ENCODE assay signal across 11 cellular contexts in the genomic region with DNA sequence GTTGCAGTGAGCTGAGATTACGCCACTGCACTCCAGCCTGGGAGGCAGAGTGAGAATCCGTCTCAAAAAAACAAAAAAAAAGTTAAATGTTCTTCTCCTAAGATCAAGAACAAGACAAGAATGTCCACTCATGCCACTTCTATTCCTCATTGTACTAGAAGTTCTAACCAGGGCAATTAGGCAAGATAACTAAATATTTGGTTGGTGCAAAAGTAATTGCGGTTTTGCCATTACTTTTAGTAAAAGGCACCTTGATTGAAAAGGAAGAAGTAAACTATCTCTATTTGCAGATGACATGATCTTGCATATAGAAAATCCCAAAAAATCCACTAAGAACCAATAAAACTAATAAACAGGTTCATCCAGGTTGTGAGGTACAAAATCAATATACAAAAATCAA. TPM values are rescaled to one million over a fixed set of nuclear protein-coding genes. Genes with fewer than 3 reads are reported as not detected.
"Had no signal": no experiment of that assay in that cellular context is flagged by ENCODE, and none has a peak within 500 bp of the region (broad histone marks: within the 10 kb centered on the region; RNA-seq: fewer than 3 reads in every experiment).

No MANE protein-coding gene starts in this region.

- H3K9me3 ChIP-seq: HAP-1 had no signal

- H3K4me3 ChIP-seq: GM23248, HAP-1 had no signal

- H3K27ac ChIP-seq: GM23248 had no signal

- H3K36me3 Mint-ChIP-seq: IgD-negative memory B cell had no signal

- DNase-seq: GM23248, GOT3, H7, Kasumi-1, KG1 had no signal

- ATAC-seq: HCT116 had no signal

- FAIRE-seq: HTR-8/SVneo had no signal

- H2AFZ ChIP-seq: GM23248 had no signal

- H3K27ac Mint-ChIP-seq: IgD-negative memory B cell had no signal

- H3K4me1 Mint-ChIP-seq: IgD-negative memory B cell had no signal

- H3K36me3 ChIP-seq: HAP-1 had no signal

- H3K9ac ChIP-seq: GM23248 had no signal

- H3K4me3 Mint-ChIP-seq: IgD-negative memory B cell had no signal

RNA-seq across cellular contexts. Expression of a gene that starts 24.0 kb away (rescaled TPM):
- total RNA-seq: H4, HT-29 had no signal
- polyA plus RNA-seq: GM23248, IgD-negative memory B cell had no signal

RNA-seq across cellular contexts. Expression of a gene that starts 46.4 kb away (rescaled TPM):
- total RNA-seq: GM23248, H4, HT-29 had no signal
- polyA plus RNA-seq: GM23248, IgD-negative memory B cell had no signal
